ENCODE assay signal across 1 cellular context in genomic region chr21:46369520-46370235, GRCh38.
TF ChIP-seq lines count a peak whose summit lies in the region.

No MANE protein-coding gene starts in this region.

TF ChIP-seq in GM23338, 12 proteins besides CTCF, POLR2A, EP300 and RAD21 (continued from another document):
- TF ChIP-seq, protein P1, sequence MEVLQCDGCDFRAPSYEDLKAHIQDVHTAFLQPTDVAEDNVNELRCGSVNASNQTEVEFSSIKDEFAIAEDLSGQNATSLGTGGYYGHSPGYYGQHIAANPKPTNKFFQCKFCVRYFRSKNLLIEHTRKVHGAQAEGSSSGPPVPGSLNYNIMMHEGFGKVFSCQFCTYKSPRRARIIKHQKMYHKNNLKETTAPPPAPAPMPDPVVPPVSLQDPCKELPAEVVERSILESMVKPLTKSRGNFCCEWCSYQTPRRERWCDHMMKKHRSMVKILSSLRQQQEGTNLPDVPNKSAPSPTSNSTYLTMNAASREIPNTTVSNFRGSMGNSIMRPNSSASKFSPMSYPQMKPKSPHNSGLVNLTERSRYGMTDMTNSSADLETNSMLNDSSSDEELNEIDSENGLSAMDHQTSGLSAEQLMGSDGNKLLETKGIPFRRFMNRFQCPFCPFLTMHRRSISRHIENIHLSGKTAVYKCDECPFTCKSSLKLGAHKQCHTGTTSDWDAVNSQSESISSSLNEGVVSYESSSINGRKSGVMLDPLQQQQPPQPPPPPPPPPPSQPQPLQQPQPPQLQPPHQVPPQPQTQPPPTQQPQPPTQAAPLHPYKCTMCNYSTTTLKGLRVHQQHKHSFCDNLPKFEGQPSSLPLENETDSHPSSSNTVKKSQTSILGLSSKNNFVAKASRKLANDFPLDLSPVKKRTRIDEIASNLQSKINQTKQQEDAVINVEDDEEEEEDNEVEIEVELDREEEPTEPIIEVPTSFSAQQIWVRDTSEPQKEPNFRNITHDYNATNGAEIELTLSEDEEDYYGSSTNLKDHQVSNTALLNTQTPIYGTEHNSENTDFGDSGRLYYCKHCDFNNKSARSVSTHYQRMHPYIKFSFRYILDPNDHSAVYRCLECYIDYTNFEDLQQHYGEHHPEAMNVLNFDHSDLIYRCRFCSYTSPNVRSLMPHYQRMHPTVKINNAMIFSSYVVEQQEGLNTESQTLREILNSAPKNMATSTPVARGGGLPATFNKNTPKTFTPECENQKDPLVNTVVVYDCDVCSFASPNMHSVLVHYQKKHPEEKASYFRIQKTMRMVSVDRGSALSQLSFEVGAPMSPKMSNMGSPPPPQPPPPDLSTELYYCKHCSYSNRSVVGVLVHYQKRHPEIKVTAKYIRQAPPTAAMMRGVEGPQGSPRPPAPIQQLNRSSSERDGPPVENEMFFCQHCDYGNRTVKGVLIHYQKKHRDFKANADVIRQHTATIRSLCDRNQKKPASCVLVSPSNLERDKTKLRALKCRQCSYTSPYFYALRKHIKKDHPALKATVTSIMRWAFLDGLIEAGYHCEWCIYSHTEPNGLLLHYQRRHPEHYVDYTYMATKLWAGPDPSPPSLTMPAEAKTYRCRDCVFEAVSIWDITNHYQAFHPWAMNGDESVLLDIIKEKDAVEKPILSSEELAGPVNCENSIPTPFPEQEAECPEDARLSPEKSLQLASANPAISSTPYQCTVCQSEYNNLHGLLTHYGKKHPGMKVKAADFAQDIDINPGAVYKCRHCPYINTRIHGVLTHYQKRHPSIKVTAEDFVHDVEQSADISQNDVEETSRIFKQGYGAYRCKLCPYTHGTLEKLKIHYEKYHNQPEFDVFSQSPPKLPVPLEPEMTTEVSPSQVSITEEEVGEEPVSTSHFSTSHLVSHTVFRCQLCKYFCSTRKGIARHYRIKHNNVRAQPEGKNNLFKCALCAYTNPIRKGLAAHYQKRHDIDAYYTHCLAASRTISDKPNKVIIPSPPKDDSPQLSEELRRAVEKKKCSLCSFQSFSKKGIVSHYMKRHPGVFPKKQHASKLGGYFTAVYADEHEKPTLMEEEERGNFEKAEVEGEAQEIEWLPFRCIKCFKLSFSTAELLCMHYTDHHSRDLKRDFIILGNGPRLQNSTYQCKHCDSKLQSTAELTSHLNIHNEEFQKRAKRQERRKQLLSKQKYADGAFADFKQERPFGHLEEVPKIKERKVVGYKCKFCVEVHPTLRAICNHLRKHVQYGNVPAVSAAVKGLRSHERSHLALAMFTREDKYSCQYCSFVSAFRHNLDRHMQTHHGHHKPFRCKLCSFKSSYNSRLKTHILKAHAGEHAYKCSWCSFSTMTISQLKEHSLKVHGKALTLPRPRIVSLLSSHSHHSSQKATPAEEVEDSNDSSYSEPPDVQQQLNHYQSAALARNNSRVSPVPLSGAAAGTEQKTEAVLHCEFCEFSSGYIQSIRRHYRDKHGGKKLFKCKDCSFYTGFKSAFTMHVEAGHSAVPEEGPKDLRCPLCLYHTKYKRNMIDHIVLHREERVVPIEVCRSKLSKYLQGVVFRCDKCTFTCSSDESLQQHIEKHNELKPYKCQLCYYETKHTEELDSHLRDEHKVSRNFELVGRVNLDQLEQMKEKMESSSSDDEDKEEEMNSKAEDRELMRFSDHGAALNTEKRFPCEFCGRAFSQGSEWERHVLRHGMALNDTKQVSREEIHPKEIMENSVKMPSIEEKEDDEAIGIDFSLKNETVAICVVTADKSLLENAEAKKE (CRISPR knock-in tag; IDR thresholded peaks at IDR 0.05), result no peak
- TF ChIP-seq POLR2AphosphoS5 (IDR thresholded peaks at IDR 0.05; ENCODE audit: low read depth) (no peak), ZNF331 (CRISPR knock-in tag; IDR thresholded peaks at IDR 0.05; ENCODE audit: low read depth) (no peak), CREB1 (CRISPR knock-in tag; IDR thresholded peaks at IDR 0.05; ENCODE audit: low read depth) (no peak)
TF ChIP-seq in GM23338: peak in this region for 0.
